25 cellular contexts compared by ENCODE assay signal in the genomic region with DNA sequence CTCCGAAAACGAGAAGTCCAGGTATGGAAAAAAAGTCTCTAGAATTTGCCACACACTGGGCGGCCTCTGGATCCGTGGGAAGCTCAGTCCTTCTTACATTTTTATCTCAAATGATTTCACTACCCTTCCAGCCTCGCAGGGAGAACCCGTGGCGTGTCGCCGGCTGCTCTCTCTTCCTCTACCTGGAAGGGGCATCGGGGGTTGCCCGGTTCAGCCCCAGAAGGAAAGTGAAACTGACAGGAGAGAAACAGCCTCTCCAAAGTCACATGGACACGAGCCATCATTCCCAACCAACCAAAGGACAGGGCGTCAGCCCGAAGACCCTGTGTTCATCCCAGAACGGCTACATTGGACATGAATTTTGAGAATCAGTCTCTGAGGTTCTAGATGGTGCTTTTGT.
DNase-seq lines count a peak whose midpoint lies in the region; ATAC-seq and TF ChIP-seq lines count a peak whose summit lies in the region.
"Had no signal": no experiment of that assay in that cellular context is flagged by ENCODE, and none has a peak within 500 bp of the region (broad histone marks: within the 10 kb centered on the region; RNA-seq: fewer than 3 reads in every experiment).

No MANE protein-coding gene starts in this region.

- H3K14ac ChIP-seq in neuronal stem cell (ENCODE audit: low read length): no peak overlapping the region

- H4K20me1 ChIP-seq in GM23338 (replicated peaks; ENCODE audit: insufficient read depth): no peaks in the 10 kb centered on the region
- no peaks in the 10 kb centered on the region for H4K20me1 ChIP-seq in PC-3 (ENCODE audit: low read length)
- H4K20me1 ChIP-seq: BLaER1 treated with 17β-estradiol and CSF1 and Interleukin-3, amounts not matched to agents 10 nM and 100 nM had no signal

- H4K8ac ChIP-seq in neuronal stem cell (ENCODE audit: low read depth, low read length): no peak overlapping the region

- H3K36me3 ChIP-seq in GM23338 (ENCODE audit: insufficient read depth): no peaks in the 10 kb centered on the region
- no peaks in the 10 kb centered on the region for H3K36me3 ChIP-seq in PC-3 (ENCODE audit: low read depth, low read length)
- H3K36me3 ChIP-seq in neuronal stem cell (replicated peaks in 1 of 2; ENCODE audit: control insufficient read depth in 2 of 2, insufficient read depth in 2 of 2, low read length in 2 of 2): no peaks in the 10 kb centered on the region
- H3K36me3 ChIP-seq: BLaER1 treated with 17β-estradiol and CSF1 and Interleukin-3, amounts not matched to agents 10 nM and 100 nM; SJCRH30 had no signal

- H3K79me2 ChIP-seq in GM23338 (replicated peaks; ENCODE audit: insufficient read depth): no peaks in the 10 kb centered on the region
- no peaks in the 10 kb centered on the region for H3K79me2 ChIP-seq in PC-3 (ENCODE audit: low read length)

- H3K36me3 Mint-ChIP-seq in Calu3 (ENCODE audit: insufficient read depth, unreplicated experiment) (peaks cover 10% of the 10 kb centered on the region), GM23338 (ENCODE audit: low read depth) (no peaks in the 10 kb centered on the region)

- H3K4me1 ChIP-seq in GM23338 (ENCODE audit: insufficient read depth) (no peaks in the 10 kb centered on the region), PC-3 (ENCODE audit: insufficient read depth, low read length) (peaks cover 25% of the 10 kb centered on the region), neuronal stem cell (ENCODE audit: control insufficient read depth in 2 of 2, insufficient read depth in 1 of 2, low read depth in 1 of 2, low read length in 2 of 2) (peaks cover 14 to 16% of the 10 kb centered on the region in 2 donors)

- no peak overlapping the region for H2BK12ac ChIP-seq in neuronal stem cell (ENCODE audit: low read length)

- H3K23ac ChIP-seq in neuronal stem cell (ENCODE audit: low read depth, low read length, poor library complexity): no peak overlapping the region

- peak overlapping the region; percentile 14 for H2AK5ac ChIP-seq in neuronal stem cell (ENCODE audit: low read depth, low read length)

- H2AFZ ChIP-seq in GM23338: 0 out of 2 replicates have a peak overlapping the region, but pooled peaks have one; percentile 10
- peak overlapping the region; percentile 36; the same call in 1 of the 2 replicates for H2AFZ ChIP-seq in PC-3 (ENCODE audit: low read length)
- no peak overlapping the region for H2AFZ ChIP-seq in neuronal stem cell (ENCODE audit: low read length)

- no peaks in the 10 kb centered on the region for H3K79me1 ChIP-seq in neuronal stem cell (ENCODE audit: low read depth, low read length)

- H3K9me3 Mint-ChIP-seq in Calu3 (ENCODE audit: low read depth, unreplicated experiment) (peaks cover 5% of the 10 kb centered on the region), GM23338 (0 out of 3 replicates have a peak, but pooled peaks cover 3% of the 10 kb centered on the region)
- H3K9me3 Mint-ChIP-seq: CD4-positive, alpha-beta T cell had no signal

- BruUV-seq in Calu3 (replicated peaks; lab: Mats Ljungman, UMichigan) (no TSS peak), PC-3 (replicated peaks; lab: Mats Ljungman, UMichigan) (no TSS peak)

- no peaks in the 10 kb centered on the region for H3F3A ChIP-seq in GM23338 (replicated peaks; ENCODE audit: low read depth)
- H3F3A ChIP-seq in PC-3 (ENCODE audit: low read length, unreplicated experiment): peaks cover 3% of the 10 kb centered on the region

- H3K4me2 ChIP-seq in GM23338: no peak overlapping the region
- H3K4me2 ChIP-seq in PC-3 (ENCODE audit: low read length): 0 out of 2 replicates have a peak overlapping the region, but pooled peaks have one; percentile 12
- H3K4me2 ChIP-seq in neuronal stem cell (ENCODE audit: insufficient read depth, low read length, poor library complexity, severe bottlenecking): no peak overlapping the region
- H3K4me2 ChIP-seq: A549; BLaER1 treated with 17β-estradiol and CSF1 and Interleukin-3, amounts not matched to agents 10 nM and 100 nM had no signal

- H3K4me3 Mint-ChIP-seq in Calu3 (ENCODE audit: low read depth, unreplicated experiment) (peak overlapping the region; percentile 75), GM23338 (no peak overlapping the region)
- H3K4me3 Mint-ChIP-seq: CD4-positive, alpha-beta T cell had no signal

- TF ChIP-seq CTCF in Calu3 (IDR thresholded peaks at IDR 0.05; ENCODE audit: unreplicated experiment): no peak
- no peak for TF ChIP-seq CTCF in GM23338 (conservative IDR thresholded peaks at IDR 0.05; ENCODE audit: low read depth in 2 of 2)
- TF ChIP-seq CTCF in PC-3 (conservative IDR thresholded peaks at IDR 0.05; ENCODE audit: low read depth, low read length): no peak

- no peaks in the 10 kb centered on the region for H3K27me3 Mint-ChIP-seq in Calu3 (ENCODE audit: unreplicated experiment)
- H3K27me3 Mint-ChIP-seq in GM23338 (ENCODE audit: insufficient read depth, low read depth, poor library complexity): peaks cover 5% of the 10 kb centered on the region
- H3K27me3 Mint-ChIP-seq: CD4-positive, alpha-beta T cell had no signal

- no CpG with 5 or more reads among the region's 15 CpGs for WGBS in neuronal stem cell (ENCODE audit: extremely low coverage in 2 of 2, insufficient read length in 2 of 2, insufficient replicate concordance in 1 of 2), 2 donors

- no peak overlapping the region for H3K9ac ChIP-seq in PC-3 (ENCODE audit: low read length)
- H3K9ac ChIP-seq in neuronal stem cell (ENCODE audit: low read depth, low read length, poor library complexity): no peak overlapping the region
- H3K9ac ChIP-seq: BLaER1 treated with 17β-estradiol and CSF1 and Interleukin-3, amounts not matched to agents 10 nM and 100 nM had no signal

- H3K27me3 ChIP-seq in GM23338 (ENCODE audit: insufficient read depth) (no peaks in the 10 kb centered on the region), PC-3 (ENCODE audit: low read length) (no peaks in the 10 kb centered on the region), neuronal stem cell (ENCODE audit: control insufficient read depth in 3 of 3, insufficient read depth in 3 of 3, low read depth in 1 of 3, low read length in 3 of 3) (no peaks in the 10 kb centered on the region)
- H3K27me3 ChIP-seq: BLaER1 treated with 17β-estradiol and CSF1 and Interleukin-3, amounts not matched to agents 10 nM and 100 nM; SJCRH30 had no signal

- POLR2A ChIA-PET in PC-3 (lab: Charles Lee; ENCODE audit: unreplicated experiment): interaction anchor here (0.7 kb wide), 1 partner anchor 175 kb away, joined by 10 read pairs; no protein-coding TSS in a partner anchor

- no peak overlapping the region for H3K4ac ChIP-seq in neuronal stem cell (ENCODE audit: low read length)

- intact Hi-C loops in Calu3 (cut with micrococcal nuclease; ENCODE audit: unreplicated experiment): no loop called here
- intact Hi-C loops in PC-3 (cut with micrococcal nuclease): no loop called here

- H3K4me1 Mint-ChIP-seq in Calu3 (ENCODE audit: low read depth, unreplicated experiment) (peaks cover 28% of the 10 kb centered on the region), GM23338 (peaks cover 5% of the 10 kb centered on the region; the same call in 2 of the 3 replicates)

- no peak overlapping the region for H2BK5ac ChIP-seq in neuronal stem cell (ENCODE audit: low read length)

- DNase-seq in Calu3 (peak; percentile 62), GM23338 (ENCODE audit: low spot score) (no peak), PC-3 (no peak), neuronal stem cell (ENCODE audit: low spot score) (no peak), cerebellar nuclear complex (lab: John Stamatoyannopoulos, UW) (no peak), iPS-NIHi7 (ENCODE audit: extremely low spot score) (no peak)
- DNase-seq: AML-193; CD4-positive, alpha-beta T cell; DMS79 treated with DMSO at 0.1 percent for 48 hours; GF-D8; Kasumi-1; MV-4-11; NCI-H1105 treated with DMSO at 0.1 percent for 48 hours; NCI-H146; NCI-H1930; NCI-H446 treated with DMSO at 0.1 percent for 48 hours; NCI-H526; OCI-M1; SJCRH30 had no signal

- ATAC-seq in GM23338: no peak
- ATAC-seq in PC-3: no peak
- ATAC-seq in HG02798 (IDR thresholded peaks at IDR 0.05; ENCODE audit: poor library complexity, unreplicated experiment): no peak
- ATAC-seq: A549, HCT116, Right ventricle myocardium inferior, SK-N-SH treated with all-trans-retinoic acid at 6 μM for 48 hours had no signal

- H3K9me3 ChIP-seq in PC-3 (ENCODE audit: low read length) (no peaks in the 10 kb centered on the region), neuronal stem cell (replicated peaks in 1 of 2; ENCODE audit: control insufficient read depth in 2 of 2, insufficient read depth in 1 of 2, low read depth in 1 of 2, low read length in 2 of 2) (peaks cover 3 to 16% of the 10 kb centered on the region in 2 donors)
- H3K9me3 ChIP-seq: SJCRH30 had no signal

- CTCF ChIA-PET in Calu3 (lab: Charles Lee) (interaction anchor here (0.6 to 1.2 kb wide), 8 partner anchors 129 to 925 kb away, joined by 3 to 7 read pairs (median 3); no protein-coding TSS in a partner anchor), PC-3 (lab: Charles Lee) (no interaction called here)

- H3K27ac ChIP-seq in GM23338 (ENCODE audit: low read depth): no peak overlapping the region
- H3K27ac ChIP-seq in PC-3 (ENCODE audit: low read length): no peak overlapping the region
- no peak overlapping the region for H3K27ac ChIP-seq in neuronal stem cell (replicated peaks; ENCODE audit: low read length)
- H3K27ac ChIP-seq: BLaER1 treated with 17β-estradiol and CSF1 and Interleukin-3, amounts not matched to agents 10 nM and 100 nM; SJCRH30 had no signal

- H2BK120ac ChIP-seq in neuronal stem cell (ENCODE audit: low read depth, low read length): no peak overlapping the region

- H3K4me3 ChIP-seq in GM23338 (no peak overlapping the region), PC-3 (ENCODE audit: low read length) (no peak overlapping the region), neuronal stem cell (ENCODE audit: low read length in 2 of 2) (no peak overlapping the region)
- H3K4me3 ChIP-seq: A549; BLaER1 treated with 17β-estradiol and CSF1 and Interleukin-3, amounts not matched to agents 10 nM and 100 nM; SJCRH30 had no signal

- no peak overlapping the region for H2BK15ac ChIP-seq in neuronal stem cell (ENCODE audit: low read length)

- H3K9me2 ChIP-seq in GM23338 (ENCODE audit: insufficient read depth) (peaks cover 10% of the 10 kb centered on the region), PC-3 (replicated peaks; ENCODE audit: low read length) (no peaks in the 10 kb centered on the region)

- no peak overlapping the region for H4K91ac ChIP-seq in neuronal stem cell (ENCODE audit: low read depth, low read length, poor library complexity)

- H3K18ac ChIP-seq in neuronal stem cell (ENCODE audit: low read length): peak overlapping the region; percentile 20

- H3K27ac Mint-ChIP-seq in Calu3 (ENCODE audit: unreplicated experiment) (peak overlapping the region; percentile 77), GM23338 (no peak overlapping the region)
- H3K27ac Mint-ChIP-seq: CD4-positive, alpha-beta T cell had no signal

TF ChIP-seq in GM23338, 12 proteins besides CTCF, POLR2A, EP300 and RAD21 (continues in another document):
- TF ChIP-seq CREB1 (CRISPR knock-in tag; IDR thresholded peaks at IDR 0.05; ENCODE audit: low read depth) (no peak), JUNB (IDR thresholded peaks at IDR 0.05; ENCODE audit: unreplicated experiment) (no peak)
